ENCODE assay signal across 1 cellular context in the genomic region with DNA sequence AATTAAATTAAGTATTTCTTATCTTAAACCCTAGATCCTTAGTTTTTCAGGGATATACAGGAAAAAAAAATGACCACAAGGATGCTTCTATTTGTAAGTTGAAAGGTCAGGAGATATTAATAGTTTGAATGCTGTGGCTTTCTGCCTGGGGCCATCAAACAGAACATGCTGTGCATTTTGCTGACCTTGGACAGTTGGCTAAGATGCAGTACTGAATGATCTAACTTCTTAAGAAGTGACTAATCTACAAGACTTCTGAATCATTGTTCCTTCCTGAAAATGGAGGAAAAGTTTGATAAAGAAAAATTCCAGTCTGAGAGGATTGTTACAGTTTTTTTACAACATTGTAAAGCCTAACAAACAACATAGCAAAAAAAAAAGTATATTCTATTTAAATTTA.
TF ChIP-seq lines count a peak whose summit lies in the region.

No MANE protein-coding gene starts in this region.

TF ChIP-seq in SK-N-SH, 30 proteins besides CTCF, POLR2A, EP300 and RAD21 (continued from another document):
- TF ChIP-seq USF2 (IDR thresholded peaks at IDR 0.05; ENCODE audit: borderline replicate concordance, low read depth, low read length) (no peak), RFX5 (IDR thresholded peaks at IDR 0.05; ENCODE audit: low read length) (no peak), GATA2 (CRISPR knock-in tag; IDR thresholded peaks at IDR 0.05) (no peak), MEF2A (IDR thresholded peaks at IDR 0.05; ENCODE audit: borderline replicate concordance, low read depth) (peak; percentile 93), TEAD4 (IDR thresholded peaks at IDR 0.05; ENCODE audit: borderline replicate concordance, insufficient read depth) (0 out of 2 replicates have a peak, but pooled peaks have one; percentile 56), JUND (IDR thresholded peaks at IDR 0.05) (peak; percentile 84), NRF1 (IDR thresholded peaks at IDR 0.05; ENCODE audit: low read depth, low read length) (no peak), POLR2AphosphoS5 (IDR thresholded peaks at IDR 0.05; ENCODE audit: low read depth, low read length) (peak; percentile 51; the same call in 1 of the 2 replicates), EZH2phosphoT487 (IDR thresholded peaks at IDR 0.05; ENCODE audit: borderline replicate concordance, low read depth) (no peak), TCF12 (IDR thresholded peaks at IDR 0.05) (peak; percentile 87), ELF1 (IDR thresholded peaks at IDR 0.05) (no peak), SIN3A (IDR thresholded peaks at IDR 0.05; ENCODE audit: borderline replicate concordance, low read depth, low read length) (no peak), FOXM1 (IDR thresholded peaks at IDR 0.05; ENCODE audit: low read depth) (no peak), YY1 (IDR thresholded peaks at IDR 0.05; ENCODE audit: low read depth) (peak; percentile 72; the same call in 1 of the 2 replicates), GABPA (IDR thresholded peaks at IDR 0.05; ENCODE audit: low read depth) (peak; percentile 22; the same call in 1 of the 2 replicates), USF1 (IDR thresholded peaks at IDR 0.05; ENCODE audit: borderline replicate concordance, low read depth) (no peak)
- TF ChIP-seq, protein P1, sequence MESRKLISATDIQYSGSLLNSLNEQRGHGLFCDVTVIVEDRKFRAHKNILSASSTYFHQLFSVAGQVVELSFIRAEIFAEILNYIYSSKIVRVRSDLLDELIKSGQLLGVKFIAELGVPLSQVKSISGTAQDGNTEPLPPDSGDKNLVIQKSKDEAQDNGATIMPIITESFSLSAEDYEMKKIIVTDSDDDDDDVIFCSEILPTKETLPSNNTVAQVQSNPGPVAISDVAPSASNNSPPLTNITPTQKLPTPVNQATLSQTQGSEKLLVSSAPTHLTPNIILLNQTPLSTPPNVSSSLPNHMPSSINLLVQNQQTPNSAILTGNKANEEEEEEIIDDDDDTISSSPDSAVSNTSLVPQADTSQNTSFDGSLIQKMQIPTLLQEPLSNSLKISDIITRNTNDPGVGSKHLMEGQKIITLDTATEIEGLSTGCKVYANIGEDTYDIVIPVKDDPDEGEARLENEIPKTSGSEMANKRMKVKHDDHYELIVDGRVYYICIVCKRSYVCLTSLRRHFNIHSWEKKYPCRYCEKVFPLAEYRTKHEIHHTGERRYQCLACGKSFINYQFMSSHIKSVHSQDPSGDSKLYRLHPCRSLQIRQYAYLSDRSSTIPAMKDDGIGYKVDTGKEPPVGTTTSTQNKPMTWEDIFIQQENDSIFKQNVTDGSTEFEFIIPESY (IDR thresholded peaks at IDR 0.05; ENCODE audit: borderline replicate concordance, low read depth): no peak
- TF ChIP-seq, protein P2, sequence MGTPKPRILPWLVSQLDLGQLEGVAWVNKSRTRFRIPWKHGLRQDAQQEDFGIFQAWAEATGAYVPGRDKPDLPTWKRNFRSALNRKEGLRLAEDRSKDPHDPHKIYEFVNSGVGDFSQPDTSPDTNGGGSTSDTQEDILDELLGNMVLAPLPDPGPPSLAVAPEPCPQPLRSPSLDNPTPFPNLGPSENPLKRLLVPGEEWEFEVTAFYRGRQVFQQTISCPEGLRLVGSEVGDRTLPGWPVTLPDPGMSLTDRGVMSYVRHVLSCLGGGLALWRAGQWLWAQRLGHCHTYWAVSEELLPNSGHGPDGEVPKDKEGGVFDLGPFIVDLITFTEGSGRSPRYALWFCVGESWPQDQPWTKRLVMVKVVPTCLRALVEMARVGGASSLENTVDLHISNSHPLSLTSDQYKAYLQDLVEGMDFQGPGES (IDR thresholded peaks at IDR 0.05; ENCODE audit: low read depth, low read length): no peak
- TF ChIP-seq, protein P3, sequence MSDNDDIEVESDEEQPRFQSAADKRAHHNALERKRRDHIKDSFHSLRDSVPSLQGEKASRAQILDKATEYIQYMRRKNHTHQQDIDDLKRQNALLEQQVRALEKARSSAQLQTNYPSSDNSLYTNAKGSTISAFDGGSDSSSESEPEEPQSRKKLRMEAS (IDR thresholded peaks at IDR 0.05; ENCODE audit: low read depth): no peak; the same call in 1 of the 2 replicates
